Comparison of ENCODE assay signal across 8 cellular contexts in genomic region chr16:21520134-21521047, GRCh38.
A peak's percentile ranks its signal among the peaks of the same experiment; 100 is the strongest.
DNase-seq lines count a peak whose midpoint lies in the region; ATAC-seq and TF ChIP-seq lines count a peak whose summit lies in the region.
"Not testable (repeated sequence)": the region's sequence is repeated elsewhere in the genome, so short reads cannot be mapped to it uniquely, and the experiment has no call there.

No MANE protein-coding gene starts in this region.

- not testable (repeated sequence) for H3K27me3 Mint-ChIP-seq in Calu3 (ENCODE audit: unreplicated experiment); mesothelial cell of epicardium (ENCODE audit: low read depth)
- H3K27me3 Mint-ChIP-seq in endothelial cell (ENCODE audit: unreplicated experiment) = peaks cover 11% of the 10 kb centered on the region

- H3K4me1 ChIP-seq in NT2/D1 (ENCODE audit: insufficient read depth, insufficient read length) = peaks cover 16% of the 10 kb centered on the region

- peaks cover 16% of the 10 kb centered on the region for H3K4me1 Mint-ChIP-seq in Calu3 (ENCODE audit: low read depth, unreplicated experiment)
- peaks cover 25% of the 10 kb centered on the region for H3K4me1 Mint-ChIP-seq in endothelial cell (ENCODE audit: unreplicated experiment)
- peaks cover 35% of the 10 kb centered on the region for H3K4me1 Mint-ChIP-seq in mesothelial cell of epicardium

- H3K4me3 ChIP-seq in NT2/D1 (ENCODE audit: insufficient read length, low read depth) = peak overlapping the region; percentile 84

- H3K9me3 Mint-ChIP-seq in Calu3 (ENCODE audit: low read depth, unreplicated experiment); endothelial cell (ENCODE audit: unreplicated experiment); mesothelial cell of epicardium: not testable (repeated sequence)

- not testable (repeated sequence) for BruUV-seq in Calu3 (replicated peaks; lab: Mats Ljungman, UMichigan)

- H3K27ac Mint-ChIP-seq in Calu3 (ENCODE audit: unreplicated experiment) = peak overlapping the region; percentile 97
- H3K27ac Mint-ChIP-seq in endothelial cell (ENCODE audit: unreplicated experiment) = not testable (repeated sequence)
- peak overlapping the region; percentile 97 for H3K27ac Mint-ChIP-seq in mesothelial cell of epicardium

- peak; percentile 62 for ATAC-seq in GM21423 (IDR thresholded peaks at IDR 0.05; ENCODE audit: unreplicated experiment)

- peak; percentile 99 for DNase-seq in Calu3
- peak in 75 of 76 experiments; percentile 79 to 99 (median 96) for DNase-seq in HUDEP-2 (lab: John Stamatoyannopoulos, UW; ENCODE audit: unreplicated experiment in 76 of 76)
- DNase-seq in NT2/D1 (ENCODE audit: low read depth, low spot score) = peak; percentile 99
- DNase-seq in activated CD8-positive, alpha-beta memory T cell treated with anti-CD3 and anti-CD28 coated beads, Interleukin-2, amount 50 U/mL, for 4 hours = peak; percentile 100
- DNase-seq in endothelial cell (ENCODE audit: low spot score) = peak; percentile 100
- peak; percentile 97 to 98 for DNase-seq in mesothelial cell of epicardium (ENCODE audit: low spot score in 2 of 2, unreplicated experiment in 2 of 2)
- peak; percentile 95 to 99 for DNase-seq in stimulated activated CD8-positive, alpha-beta memory T cell treated with anti-CD3 and anti-CD28 coated beads, Interleukin-15, amount 100 ng/mL, for 4 hours (ENCODE audit: low read depth in 2 of 2)

- H3K36me3 Mint-ChIP-seq in Calu3 (ENCODE audit: insufficient read depth, unreplicated experiment) = peaks cover 47% of the 10 kb centered on the region
- not testable (repeated sequence) for H3K36me3 Mint-ChIP-seq in endothelial cell (ENCODE audit: low read depth, unreplicated experiment); mesothelial cell of epicardium

- H3K9me3 ChIP-seq in NT2/D1 (ENCODE audit: insufficient read depth, low read length) = not testable (repeated sequence)

- intact Hi-C loops in Calu3 (cut with micrococcal nuclease; ENCODE audit: unreplicated experiment) = not testable (repeated sequence)

- not testable (repeated sequence) for TF ChIP-seq CTCF in Calu3 (IDR thresholded peaks at IDR 0.05; ENCODE audit: unreplicated experiment); endothelial cell (IDR thresholded peaks at IDR 0.05; ENCODE audit: unreplicated experiment); mesothelial cell of epicardium (IDR thresholded peaks at IDR 0.05; ENCODE audit: unreplicated experiment)

- H3K27me3 ChIP-seq in NT2/D1 (ENCODE audit: insufficient read depth, insufficient read length) = not testable (repeated sequence)

- H3K36me3 ChIP-seq in NT2/D1 (ENCODE audit: insufficient read depth, insufficient read length, low read length) = peaks cover 25% of the 10 kb centered on the region

- peak overlapping the region; percentile 98 for H3K9ac ChIP-seq in NT2/D1 (ENCODE audit: insufficient read length, low read depth)

- CTCF ChIA-PET in Calu3 (lab: Charles Lee) = interaction anchor here (0.6 kb wide), 1 partner anchor 1965 kb away, joined by 3 read pairs; the partner anchor contains the start of gene VPS35L

- H3K4me3 Mint-ChIP-seq in Calu3 (ENCODE audit: low read depth, unreplicated experiment) = peak overlapping the region; percentile 95
- H3K4me3 Mint-ChIP-seq in endothelial cell (ENCODE audit: unreplicated experiment) = peak overlapping the region; percentile 99
- H3K4me3 Mint-ChIP-seq in mesothelial cell of epicardium = peak overlapping the region; percentile 77

Comparison
In these comparisons a context has a peak if more than half of its experiments do, and no peak if none do; other contexts are left out.
1. Peak in every context shown above with its lines: DNase-seq, ATAC-seq and H3K4me3 ChIP-seq.